In genomic region chr12:64670039-64670438, GRCh38 we compare ENCODE assay signal across 8 cellular contexts. TPM values are rescaled to one million over a fixed set of nuclear protein-coding genes. Genes with fewer than 3 reads are reported as not detected.
DNase-seq lines count a peak whose midpoint lies in the region; ATAC-seq and TF ChIP-seq lines count a peak whose summit lies in the region.
"Had no signal": no experiment of that assay in that cellular context is flagged by ENCODE, and none has a peak within 500 bp of the region (broad histone marks: within the 10 kb centered on the region; RNA-seq: fewer than 3 reads in every experiment).

No MANE protein-coding gene starts in this region.

- ATAC-seq in GM23338, result no peak
- ATAC-seq in Panc1, result no peak
- ATAC-seq in HG03565 (IDR thresholded peaks at IDR 0.05; ENCODE audit: unreplicated experiment), result no peak

- CTCF ChIA-PET in Panc1 (lab: Charles Lee), result no interaction called here

- H3K4me1 Mint-ChIP-seq in GM23338 (peaks cover 85% of the 10 kb centered on the region), endodermal cell (peaks cover 85% of the 10 kb centered on the region)

- POLR2A ChIA-PET in Panc1 (lab: Charles Lee), result no interaction called here

- TF ChIP-seq EP300 in sigmoid colon (IDR thresholded peaks at IDR 0.05), result no peak

- H3K36me3 ChIP-seq in GM23338 (ENCODE audit: insufficient read depth), result no peaks in the 10 kb centered on the region
- no peaks in the 10 kb centered on the region for H3K36me3 ChIP-seq in Panc1 (ENCODE audit: control insufficient read depth, insufficient read depth, low read length)
- H3K36me3 ChIP-seq in endodermal cell (ENCODE audit: control insufficient read depth, insufficient read depth, low read length), result no peaks in the 10 kb centered on the region
- no peaks in the 10 kb centered on the region for H3K36me3 ChIP-seq in sigmoid colon
- no peaks in the 10 kb centered on the region for H3K36me3 ChIP-seq in MG63
- no peaks in the 10 kb centered on the region for H3K36me3 ChIP-seq in testis (ENCODE audit: low read depth, missing control alignments)

- H4K20me1 ChIP-seq in GM23338 (replicated peaks; ENCODE audit: insufficient read depth), result peaks cover 16% of the 10 kb centered on the region; the same call in 1 of the 2 replicates

- H3K9me3 Mint-ChIP-seq in GM23338 (no peaks in the 10 kb centered on the region; the same call in 2 of the 3 replicates), endodermal cell (no peaks in the 10 kb centered on the region)

- 83 to 86% methylated on average over 2 to 4 of the region's 4 CpGs for WGBS in endodermal cell (ENCODE audit: insufficient coverage in 1 of 2, insufficient read length in 1 of 2), 2 experiments
- 48 to 59% methylated on average over 4 of the region's 4 CpGs for WGBS in sigmoid colon, 2 donors
- WGBS in testis, 2 donors, result 57 to 62% methylated on average over 4 of the region's 4 CpGs

- H3F3A ChIP-seq in GM23338 (replicated peaks; ENCODE audit: low read depth), result no peaks in the 10 kb centered on the region

- no peak for TF ChIP-seq CTCF in GM23338 (conservative IDR thresholded peaks at IDR 0.05; ENCODE audit: low read depth in 2 of 2)
- no peak for TF ChIP-seq CTCF in Panc1 (IDR thresholded peaks at IDR 0.05)
- no peak for TF ChIP-seq CTCF in endodermal cell (conservative IDR thresholded peaks at IDR 0.05)
- TF ChIP-seq CTCF in sigmoid colon (IDR thresholded peaks at IDR 0.05), result peak in 2 of 4 experiments; percentile 14 to 41
- no peak for TF ChIP-seq CTCF in testis (IDR thresholded peaks at IDR 0.05)

- no peak overlapping the region for H2AFZ ChIP-seq in GM23338

- H3K4me3 Mint-ChIP-seq in GM23338 (peak overlapping the region; percentile 19; the same call in 1 of the 3 replicates), endodermal cell (no peak overlapping the region)

- in situ Hi-C loops in Panc1 (cut with HindIII; ENCODE audit: low pct_unique_long_range_greater_than_20kb, low sequenced_read_pairs), result no loop called here

- peak overlapping the region; percentile 56 for H3K4me2 ChIP-seq in GM23338

- H3K27ac ChIP-seq in GM23338 (ENCODE audit: low read depth) (no peak overlapping the region), Panc1 (ENCODE audit: low read length) (peak overlapping the region; percentile 98), endodermal cell (ENCODE audit: low read depth, low read length) (no peak overlapping the region), sigmoid colon (peak overlapping the region; percentile 79 to 92 (median 80)), testis (no peak overlapping the region)

- H3K27ac Mint-ChIP-seq in GM23338, result 0 out of 2 replicates have a peak overlapping the region, but pooled peaks have one; percentile 41
- peak overlapping the region; percentile 70 for H3K27ac Mint-ChIP-seq in endodermal cell

- no peak overlapping the region for H3K4me3 ChIP-seq in GM23338
- peak overlapping the region in 1 of 2 experiments; percentile 29; a peak in 2 of 4 replicates for H3K4me3 ChIP-seq in Panc1 (ENCODE audit: low read depth in 2 of 2, low read length in 2 of 2)
- H3K4me3 ChIP-seq in endodermal cell (ENCODE audit: low read length), result no peak overlapping the region
- H3K4me3 ChIP-seq in sigmoid colon, result no peak overlapping the region
- no peak overlapping the region for H3K4me3 ChIP-seq in MG63
- no peak overlapping the region for H3K4me3 ChIP-seq in testis

- H3K27me3 ChIP-seq in GM23338 (ENCODE audit: insufficient read depth) (no peaks in the 10 kb centered on the region), Panc1 (ENCODE audit: control insufficient read depth, insufficient read depth, low read length) (no peaks in the 10 kb centered on the region), endodermal cell (ENCODE audit: control insufficient read depth, insufficient read depth, low read length, poor library complexity, severe bottlenecking) (no peaks in the 10 kb centered on the region), sigmoid colon (no peaks in the 10 kb centered on the region), MG63 (no peaks in the 10 kb centered on the region), testis (no peaks in the 10 kb centered on the region)

- DNase-seq in GM23338 (ENCODE audit: low spot score), result no peak
- DNase-seq in Panc1 (ENCODE audit: low read depth, low spot score), result no peak
- DNase-seq in endodermal cell, result no peak
- DNase-seq in sigmoid colon, result no peak
- DNase-seq in MG63, result no peak
- no peak for DNase-seq in testis
- DNase-seq: cerebellar nuclear complex had no signal

- H3K9ac ChIP-seq in endodermal cell (ENCODE audit: extremely low read depth, low read length, poor library complexity, severe bottlenecking), result no peak overlapping the region

- H3K27me3 Mint-ChIP-seq in GM23338 (ENCODE audit: insufficient read depth, low read depth, poor library complexity) (peaks cover 13% of the 10 kb centered on the region), endodermal cell (ENCODE audit: insufficient read depth) (no peaks in the 10 kb centered on the region)

- H3K79me2 ChIP-seq in GM23338 (replicated peaks; ENCODE audit: insufficient read depth), result peaks cover 96% of the 10 kb centered on the region

- no TSS peak for BruUV-seq in Panc1 (replicated peaks; lab: Mats Ljungman, UMichigan)

- intact Hi-C loops in Panc1 (cut with micrococcal nuclease; ENCODE audit: unreplicated experiment), result no loop called here
- intact Hi-C loops in sigmoid colon (cut with DNase I), result no loop called here
- intact Hi-C loops in testis (cut with DNase I; ENCODE audit: low total_unique reads), result no loop called here

- H3K9me3 ChIP-seq in Panc1 (ENCODE audit: control insufficient read depth, insufficient read depth, low read depth, low read length) (no peaks in the 10 kb centered on the region), endodermal cell (ENCODE audit: control insufficient read depth, low read length) (no peaks in the 10 kb centered on the region), sigmoid colon (no peaks in the 10 kb centered on the region), MG63 (no peaks in the 10 kb centered on the region), testis (no peaks in the 10 kb centered on the region)

- no peak for TF ChIP-seq POLR2A in sigmoid colon (IDR thresholded peaks at IDR 0.05)
- TF ChIP-seq POLR2A in testis (IDR thresholded peaks at IDR 0.05), result no peak

- H3K9me2 ChIP-seq in GM23338 (ENCODE audit: insufficient read depth), result no peaks in the 10 kb centered on the region

- peaks cover 80% of the 10 kb centered on the region for H3K4me1 ChIP-seq in GM23338 (ENCODE audit: insufficient read depth)
- peaks cover 96% of the 10 kb centered on the region for H3K4me1 ChIP-seq in Panc1 (ENCODE audit: control insufficient read depth, insufficient read depth, low read length)
- peaks cover 55% of the 10 kb centered on the region for H3K4me1 ChIP-seq in endodermal cell (ENCODE audit: control insufficient read depth, insufficient read depth, low read length)
- H3K4me1 ChIP-seq in sigmoid colon, result peaks cover 0 to 97% (median 95%) of the 10 kb centered on the region in 4 donors
- peaks cover 9% of the 10 kb centered on the region for H3K4me1 ChIP-seq in testis

- no peaks in the 10 kb centered on the region; the same call in 2 of the 3 replicates for H3K36me3 Mint-ChIP-seq in GM23338 (ENCODE audit: low read depth)
- no peaks in the 10 kb centered on the region for H3K36me3 Mint-ChIP-seq in endodermal cell (ENCODE audit: low read depth)

TF ChIP-seq in GM23338, 12 proteins besides CTCF, POLR2A, EP300 and RAD21 (continues in another document):
- TF ChIP-seq ETS1 (IDR thresholded peaks at IDR 0.05), result no peak
- TF ChIP-seq ZNF114 (CRISPR knock-in tag; IDR thresholded peaks at IDR 0.05), result no peak
- no peak for TF ChIP-seq ZNF331 (CRISPR knock-in tag; IDR thresholded peaks at IDR 0.05; ENCODE audit: low read depth)
- no peak for TF ChIP-seq STAT1 (IDR thresholded peaks at IDR 0.05; ENCODE audit: unreplicated experiment)
- no peak for TF ChIP-seq POLR2AphosphoS5 (IDR thresholded peaks at IDR 0.05; ENCODE audit: low read depth)
- TF ChIP-seq EZH2 (IDR thresholded peaks at IDR 0.05; ENCODE audit: low read depth, unreplicated experiment), result no peak

RNA-seq across cellular contexts. Expression of gene RASSF3, which starts 59.7 kb away (rescaled TPM):
- total RNA-seq in GM23338 (2014; rRNA removed; shearing (Covaris generic)), result 39.6 and 48.1 TPM in 2 replicates
- 20.6 and 21.3 TPM in 2 replicates for polyA plus RNA-seq in GM23338 (2016; fragmentation: Nextera tagmentation; extraction: Ambion mirVana)
- 107 TPM for total RNA-seq in Panc1 (2021; ENCODE audit: unreplicated experiment)
- polyA plus RNA-seq in Panc1 (2012; ENCODE audit: insufficient read length), result 42.2 TPM
- 10 to 100 TPM; 52.0 to 54.5 TPM for total RNA-seq in endodermal cell
- 16.7 TPM for polyA plus RNA-seq in endodermal cell (2013, experiment 1 of 2)
- 17.8 TPM for polyA plus RNA-seq in endodermal cell (2013, experiment 2 of 2)
- 100 to 1,000 TPM; 143 to 348 (median 203) TPM for total RNA-seq in sigmoid colon
- 100 to 1,000 TPM in 1 of 3 donors, 10 to 100 TPM in 2; 34.7 to 113 (median 65.5) TPM for polyA plus RNA-seq in sigmoid colon
- total RNA-seq in MG63 (2014; rRNA removed; shearing (Covaris generic); ENCODE audit: low replicate concordance), result 10.1 and 10.3 TPM in 2 replicates
- 10 to 100 TPM; 20.3 to 26.4 TPM for total RNA-seq in testis
- 27.5 TPM for polyA plus RNA-seq in testis (ENCODE audit: insufficient read depth, low read depth, low replicate concordance)

Comparison
In these comparisons a context has a peak if more than half of its experiments do, and no peak if none do; other contexts are left out.
1. H3K27ac ChIP-seq: peak in Panc1 (single experiment) and sigmoid colon (4 of 4); none in GM23338 (single experiment), endodermal cell (single experiment) and testis (0 of 2).